In genomic region chr12:111450676-111451075, GRCh38 we compare ENCODE assay signal across 13 cellular contexts. TPM values are rescaled to one million over a fixed set of nuclear protein-coding genes. Genes with fewer than 3 reads are reported as not detected.
DNase-seq lines count a peak whose midpoint lies in the region; ATAC-seq and TF ChIP-seq lines count a peak whose summit lies in the region.
"Had no signal": no experiment of that assay in that cellular context is flagged by ENCODE, and none has a peak within 500 bp of the region (broad histone marks: within the 10 kb centered on the region; RNA-seq: fewer than 3 reads in every experiment).

No MANE protein-coding gene starts in this region.

- H3K23ac ChIP-seq in H9 (ENCODE audit: insufficient read length, low read depth, low read length): no peak overlapping the region

- no peaks in the 10 kb centered on the region for H3K9me3 ChIP-seq in BLaER1
- H3K9me3 ChIP-seq in H9 (ENCODE audit: control insufficient read depth, low read depth, low read length): no peaks in the 10 kb centered on the region
- H3K9me3 ChIP-seq in MG63: no peaks in the 10 kb centered on the region
- H3K9me3 ChIP-seq: ovary, thoracic aorta had no signal

- no peak overlapping the region for H2AK5ac ChIP-seq in H9 (ENCODE audit: insufficient read length, low read length)

- TF ChIP-seq CTCF in H9 (conservative IDR thresholded peaks at IDR 0.05): no peak

- no peak overlapping the region for H3K4ac ChIP-seq in H9 (ENCODE audit: low read depth, low read length)

- H3K9ac ChIP-seq in BLaER1 (no peak overlapping the region), H9 (ENCODE audit: extremely low read depth, insufficient read length, low read length) (no peak overlapping the region)

- no peak for DNase-seq in H9
- DNase-seq in mucosa of gallbladder (ENCODE audit: low spot score): peak; percentile 6
- DNase-seq in occipital lobe (lab: John Stamatoyannopoulos, UW): no peak
- DNase-seq in CD1c-positive myeloid dendritic cell (ENCODE audit: extremely low spot score): no peak
- no peak for DNase-seq in MG63
- DNase-seq: NCI-H1105 treated with DMSO at 0.1 percent for 48 hours; NCI-H774; ovary; stimulated activated CD4-positive, alpha-beta T cell treated with anti-CD3 and anti-CD28 coated beads, Interleukin-2, amount 100 ng/mL, for 48 hours had no signal

- H3K27ac ChIP-seq in BLaER1 (peak overlapping the region; percentile 18; the same call in 1 of the 2 replicates), H9 (ENCODE audit: insufficient read length, low read depth, low read length) (no peak overlapping the region), cingulate gyrus (ENCODE audit: low read depth, low read length) (peak overlapping the region; percentile 6)
- H3K27ac ChIP-seq: ovary, thoracic aorta had no signal

- no peak overlapping the region for H2BK5ac ChIP-seq in H9 (ENCODE audit: insufficient read length, low read length)

- H4K8ac ChIP-seq in H9 (replicated peaks; ENCODE audit: insufficient read length, low read depth, low read length): no peak overlapping the region

- no peak overlapping the region for H2BK120ac ChIP-seq in H9 (ENCODE audit: low read depth, low read length, poor library complexity, severe bottlenecking)

- no peak overlapping the region for H2BK15ac ChIP-seq in H9 (ENCODE audit: low read depth, low read length)

- H3K4me3 ChIP-seq in BLaER1: no peak overlapping the region
- H3K4me3 ChIP-seq in MG63: no peak overlapping the region
- H3K4me3 ChIP-seq: ovary, thoracic aorta had no signal

- H3K27ac Mint-ChIP-seq in H9: peak overlapping the region; percentile 10 to 88 (median 78); a peak in 5 of 7 replicates

- no peak overlapping the region for H3K56ac ChIP-seq in H9 (ENCODE audit: insufficient read length, low read depth, low read length)

- H3K14ac ChIP-seq in H9 (ENCODE audit: insufficient read depth, low read length): no peak overlapping the region

- WGBS in H9 (ENCODE audit: extremely low coverage, insufficient read length, low lambda C conversion rate): no CpG with 5 or more reads among the region's 4 CpGs

- H3K4me2 ChIP-seq in BLaER1 (no peak overlapping the region), H9 (ENCODE audit: insufficient read depth, insufficient read length, low read length) (no peak overlapping the region)

- H3K36me3 ChIP-seq in BLaER1 (peaks cover 86% of the 10 kb centered on the region), MG63 (peaks cover 87% of the 10 kb centered on the region)
- H3K36me3 ChIP-seq: ovary had no signal

- H3K27me3 Mint-ChIP-seq in H9 (ENCODE audit: low read depth): no peaks in the 10 kb centered on the region

- no peak overlapping the region for H3K18ac ChIP-seq in H9 (ENCODE audit: insufficient read length, low read depth, low read length)

- no peak overlapping the region for H4K91ac ChIP-seq in H9 (ENCODE audit: insufficient read length, low read depth, low read length)

- no peak for ATAC-seq in HG02884 (IDR thresholded peaks at IDR 0.05; ENCODE audit: unreplicated experiment)

- H4K20me1 ChIP-seq in BLaER1: peaks cover 79% of the 10 kb centered on the region
- H4K20me1 ChIP-seq in H9 (ENCODE audit: control insufficient read depth, insufficient read depth, insufficient read length): no peaks in the 10 kb centered on the region

- H3K4me1 ChIP-seq in BLaER1 (peaks cover 38% of the 10 kb centered on the region), H9 (ENCODE audit: insufficient read depth, low read length) (no peaks in the 10 kb centered on the region; the same call in 1 of the 2 replicates)

- H3K27me3 ChIP-seq in BLaER1 (no peaks in the 10 kb centered on the region), H9 (ENCODE audit: insufficient read depth, low read length) (no peaks in the 10 kb centered on the region), MG63 (no peaks in the 10 kb centered on the region)
- H3K27me3 ChIP-seq: ovary had no signal

- no peaks in the 10 kb centered on the region for H3K9me3 Mint-ChIP-seq in H9

- H3T11ph ChIP-seq in H9 (ENCODE audit: low read length): no peak overlapping the region

- H2BK12ac ChIP-seq in H9 (ENCODE audit: insufficient read length, low read depth, low read length): no peak overlapping the region

- no peaks in the 10 kb centered on the region for H3K79me1 ChIP-seq in H9 (ENCODE audit: insufficient read depth, low read depth, low read length, poor library complexity, severe bottlenecking)

- no peak overlapping the region for H3K4me3 Mint-ChIP-seq in H9

- no peak overlapping the region for H2BK20ac ChIP-seq in H9 (ENCODE audit: low read depth, low read length, poor library complexity, severe bottlenecking)

- peaks cover 10% of the 10 kb centered on the region in 2 experiments for H3K4me1 Mint-ChIP-seq in H9

- no peak overlapping the region for H2AFZ ChIP-seq in H9 (ENCODE audit: low read length)

- H4K5ac ChIP-seq in H9 (ENCODE audit: insufficient read length, low read depth, low read length): no peak overlapping the region

- H3K36me3 Mint-ChIP-seq in H9 (ENCODE audit: insufficient read depth in 1 of 3, low read depth in 3 of 3): peaks cover 34 to 84% (median 66%) of the 10 kb centered on the region in 3 experiments; a peak in 6 of 7 replicates

- no peaks in the 10 kb centered on the region for H3K79me2 ChIP-seq in H9 (ENCODE audit: insufficient read depth, low read length)

- H3K23me2 ChIP-seq in H9 (ENCODE audit: insufficient read length, low read depth, low read length, poor library complexity, severe bottlenecking): no peaks in the 10 kb centered on the region

RNA-seq across cellular contexts. Expression of gene SH2B3, which starts 45.0 kb away (rescaled TPM):
- total RNA-seq in H9 (2021): 37.9 and 40.3 TPM in 2 replicates
- 21.8 TPM for total RNA-seq in mucosa of gallbladder
- total RNA-seq in occipital lobe: 5.1 TPM
- total RNA-seq in MG63 (2014; rRNA removed; shearing (Covaris generic); ENCODE audit: low replicate concordance): 12.8 and 15.8 TPM in 2 replicates
